In the genomic region with DNA sequence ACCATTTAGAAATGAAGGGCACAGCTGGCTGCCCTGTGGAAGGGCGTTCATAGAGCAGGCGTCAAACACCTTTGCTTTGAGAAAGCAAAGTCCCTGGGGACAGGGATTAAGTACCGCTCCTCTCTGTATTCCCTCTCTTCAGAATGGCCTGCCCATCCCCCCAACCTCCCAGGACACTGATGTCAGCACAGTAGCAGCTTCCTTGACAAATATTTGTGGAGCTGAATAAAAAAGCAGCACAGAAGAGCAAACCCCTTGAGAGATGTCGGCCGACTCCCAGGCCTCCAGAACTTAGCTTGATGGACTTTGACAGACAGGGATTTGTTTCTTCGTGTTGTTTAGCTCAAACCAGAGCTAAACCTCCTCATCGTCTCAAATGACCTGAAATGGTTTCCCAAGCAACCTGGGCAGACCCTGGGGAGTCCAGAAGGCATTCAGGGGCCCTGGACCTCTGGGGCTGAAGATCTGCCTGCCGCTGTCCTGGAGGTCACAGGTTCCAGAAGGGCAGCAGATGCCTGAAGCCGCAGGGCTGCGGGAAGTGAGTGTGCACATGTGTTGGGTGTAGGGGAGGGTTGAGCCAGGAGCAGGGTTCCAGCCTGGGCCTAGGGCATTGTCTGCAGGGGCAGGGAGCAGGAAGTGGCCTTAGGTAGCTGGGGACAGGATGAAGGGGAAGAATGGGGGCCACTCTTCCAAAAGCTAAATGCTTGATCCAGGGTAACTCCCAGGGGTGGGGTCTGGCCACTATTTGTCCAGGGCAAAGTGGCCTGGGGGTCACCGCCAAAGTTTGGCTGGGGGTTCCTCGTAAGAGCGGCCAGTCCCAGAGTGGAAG, we compare ENCODE assay signal across 21 cellular contexts. TPM values are rescaled to one million over a fixed set of nuclear protein-coding genes. Genes with fewer than 3 reads are reported as not detected.
DNase-seq lines count a peak whose midpoint lies in the region; ATAC-seq and TF ChIP-seq lines count a peak whose summit lies in the region.
"Had no signal": no experiment of that assay in that cellular context is flagged by ENCODE, and none has a peak within 500 bp of the region (broad histone marks: within the 10 kb centered on the region; RNA-seq: fewer than 3 reads in every experiment).

No MANE protein-coding gene starts in this region.

- whole genome bisulfite sequencing in H9 (ENCODE audit: extremely low coverage, insufficient read length, low lambda C conversion rate) = no CpG with 5 or more reads among the region's 13 CpGs
- no CpG with 5 or more reads among the region's 13 CpGs for WGBS in mesendoderm (ENCODE audit: extremely low coverage, insufficient coverage, low lambda C conversion rate)

- no peak overlapping the region for H3K56ac ChIP-seq in H9 (ENCODE audit: insufficient read length, low read depth, low read length)
- no peak overlapping the region for H3K56ac ChIP-seq in mesendoderm (ENCODE audit: low read length)

- peaks cover 0 to 4% (median 0%) of the 10 kb centered on the region in 3 experiments; a peak in 1 of 7 replicates for H3K36me3 Mint-ChIP-seq in H9 (ENCODE audit: insufficient read depth in 1 of 3, low read depth in 3 of 3)

- H3K36me3 ChIP-seq in mesendoderm (ENCODE audit: control insufficient read depth, insufficient read depth, low read length) = no peaks in the 10 kb centered on the region
- H3K36me3 ChIP-seq: heart right ventricle, thyroid gland had no signal

- no peak overlapping the region for H3K27ac ChIP-seq in H9 (ENCODE audit: insufficient read length, low read depth, low read length)
- H3K27ac ChIP-seq in mesendoderm (ENCODE audit: low read depth, low read length) = no peak overlapping the region
- H3K27ac ChIP-seq: heart right ventricle, HL-60, skin epidermis, thyroid gland had no signal

- no peak overlapping the region for H2BK5ac ChIP-seq in H9 (ENCODE audit: insufficient read length, low read length)
- H2BK5ac ChIP-seq in mesendoderm (ENCODE audit: low read length) = no peak overlapping the region

- H3K27me3 ChIP-seq in H9 (ENCODE audit: insufficient read depth, low read length) (no peaks in the 10 kb centered on the region), mesendoderm (ENCODE audit: insufficient read depth, low read length, poor library complexity) (no peaks in the 10 kb centered on the region)
- H3K27me3 ChIP-seq: thyroid gland had no signal

- H4K91ac ChIP-seq in H9 (ENCODE audit: insufficient read length, low read depth, low read length) = no peak overlapping the region

- no peaks in the 10 kb centered on the region for H3K23me2 ChIP-seq in H9 (ENCODE audit: insufficient read length, low read depth, low read length, poor library complexity, severe bottlenecking)

- TF ChIP-seq CTCF in H9 (conservative IDR thresholded peaks at IDR 0.05) = no peak

- no peak overlapping the region for H3K4me2 ChIP-seq in H9 (ENCODE audit: insufficient read depth, insufficient read length, low read length)
- H3K4me2 ChIP-seq in mesendoderm (ENCODE audit: low read length) = no peak overlapping the region

- peak; percentile 26 for DNase-seq in DMS153 treated with DMSO at 0.1 percent for 48 hours (lab: John Stamatoyannopoulos, UW; ENCODE audit: unreplicated experiment)
- peak; percentile 38 for DNase-seq in H9
- peak; percentile 88 for DNase-seq in NCI-H69 (lab: John Stamatoyannopoulos, UW)
- DNase-seq in mesendoderm = peak; percentile 87
- DNase-seq: activated CD4-positive, alpha-beta T cell treated with anti-CD3 and anti-CD28 coated beads for 4 hours; activated naive CD4-positive, alpha-beta T cell treated with anti-CD3 and anti-CD28 coated beads, Interleukin-2, amount 50 U/mL, for 16 hours; activated T-cell treated with anti-CD3 and anti-CD28 coated beads, Interleukin-2, amount 50 U/mL, for 1 hour; C1 segment of cervical spinal cord; cortex of kidney; Kasumi-1; kidney glomerular epithelial cell; NCI-H1694 treated with DMSO at 0.1 percent for 48 hours; T1000; thyroid gland had no signal

- no peak overlapping the region for H3K4me3 Mint-ChIP-seq in H9

- H4K8ac ChIP-seq in H9 (replicated peaks; ENCODE audit: insufficient read length, low read depth, low read length) (no peak overlapping the region), mesendoderm (ENCODE audit: low read depth, low read length) (no peak overlapping the region)

- H3K27ac Mint-ChIP-seq in H9 = peak overlapping the region in 1 of 3 experiments; percentile 47; a peak in 1 of 7 replicates

- no peak overlapping the region for H2BK15ac ChIP-seq in H9 (ENCODE audit: low read depth, low read length)
- H2BK15ac ChIP-seq in mesendoderm (replicated peaks; ENCODE audit: low read depth) = no peak overlapping the region

- peaks cover 18 to 24% of the 10 kb centered on the region in 2 experiments for H3K4me1 Mint-ChIP-seq in H9

- no peak overlapping the region; the same call in 1 of the 2 replicates for H3K14ac ChIP-seq in H9 (ENCODE audit: insufficient read depth, low read length)

- H3K4me1 ChIP-seq in H9 (ENCODE audit: insufficient read depth, low read length) = no peaks in the 10 kb centered on the region; the same call in 1 of the 2 replicates
- H3K4me1 ChIP-seq in mesendoderm (ENCODE audit: control insufficient read depth, low read depth, low read length) = no peaks in the 10 kb centered on the region
- H3K4me1 ChIP-seq: heart right ventricle, thyroid gland had no signal

- no peaks in the 10 kb centered on the region for H4K20me1 ChIP-seq in H9 (ENCODE audit: control insufficient read depth, insufficient read depth, insufficient read length)

- H4K5ac ChIP-seq in H9 (ENCODE audit: insufficient read length, low read depth, low read length) (no peak overlapping the region), mesendoderm (ENCODE audit: low read length) (no peak overlapping the region)

- H3K23ac ChIP-seq in H9 (ENCODE audit: insufficient read length, low read depth, low read length) = no peak overlapping the region
- H3K23ac ChIP-seq in mesendoderm (ENCODE audit: low read length) = no peak overlapping the region

- H3K4ac ChIP-seq in H9 (ENCODE audit: low read depth, low read length) = no peak overlapping the region
- H3K4ac ChIP-seq in mesendoderm (ENCODE audit: low read depth, low read length) = peak overlapping the region; percentile 19

- H2BK12ac ChIP-seq in H9 (ENCODE audit: insufficient read length, low read depth, low read length) = no peak overlapping the region

- H3K27me3 Mint-ChIP-seq in H9 (ENCODE audit: low read depth) = peaks cover 3% of the 10 kb centered on the region

- no peak overlapping the region for H3K18ac ChIP-seq in H9 (ENCODE audit: insufficient read length, low read depth, low read length)
- H3K18ac ChIP-seq in mesendoderm (ENCODE audit: low read length) = peak overlapping the region; percentile 0

- no peak overlapping the region for H3K4me3 ChIP-seq in mesendoderm (ENCODE audit: low read length)
- H3K4me3 ChIP-seq: heart right ventricle, skin epidermis, thyroid gland had no signal

- H2AK5ac ChIP-seq in H9 (ENCODE audit: insufficient read length, low read length) = no peak overlapping the region
- H2AK5ac ChIP-seq in mesendoderm (ENCODE audit: low read length) = no peak overlapping the region

- H3K79me1 ChIP-seq in H9 (ENCODE audit: insufficient read depth, low read depth, low read length, poor library complexity, severe bottlenecking) = no peaks in the 10 kb centered on the region
- no peaks in the 10 kb centered on the region for H3K79me1 ChIP-seq in mesendoderm (ENCODE audit: low read length)

- ATAC-seq in GM18502 (IDR thresholded peaks at IDR 0.05; ENCODE audit: poor library complexity, unreplicated experiment) (no peak), GM18861 (IDR thresholded peaks at IDR 0.05; ENCODE audit: unreplicated experiment) (no peak), HG02678 (IDR thresholded peaks at IDR 0.05; ENCODE audit: unreplicated experiment) (no peak)
- ATAC-seq: esophagus mucosa, heart right ventricle had no signal

- H3K9me3 ChIP-seq in H9 (ENCODE audit: control insufficient read depth, low read depth, low read length) = no peaks in the 10 kb centered on the region
- H3K9me3 ChIP-seq: thyroid gland had no signal

- H3K79me2 ChIP-seq in H9 (ENCODE audit: insufficient read depth, low read length) = no peaks in the 10 kb centered on the region
- H3K79me2 ChIP-seq in mesendoderm (ENCODE audit: control insufficient read depth, insufficient read depth, low read length) = no peaks in the 10 kb centered on the region

- H2BK20ac ChIP-seq in H9 (ENCODE audit: low read depth, low read length, poor library complexity, severe bottlenecking) = no peak overlapping the region

- H3K9ac ChIP-seq in H9 (ENCODE audit: extremely low read depth, insufficient read length, low read length) (no peak overlapping the region), mesendoderm (ENCODE audit: low read length) (no peak overlapping the region)

- peaks cover 0 to 2% of the 10 kb centered on the region in 2 experiments; a peak in 3 of 5 replicates for H3K9me3 Mint-ChIP-seq in H9

- H2AFZ ChIP-seq in H9 (ENCODE audit: low read length) = no peak overlapping the region

- H2BK120ac ChIP-seq in H9 (ENCODE audit: low read depth, low read length, poor library complexity, severe bottlenecking) (no peak overlapping the region), mesendoderm (ENCODE audit: low read depth, low read length) (no peak overlapping the region)

- no peak overlapping the region for H3T11ph ChIP-seq in H9 (ENCODE audit: low read length)

RNA-seq across cellular contexts. Expression of gene NKD1, which starts 42.3 kb away (rescaled TPM):
- 1.9 and 3.7 TPM in 2 replicates for total RNA-seq in H9 (2021)
- polyA plus RNA-seq in mesendoderm (2013, experiment 1 of 2) = 8.8 TPM
- polyA plus RNA-seq in mesendoderm (2013, experiment 2 of 2) = 7.9 TPM

Comparison
In these comparisons a context has a peak if more than half of its experiments do, and no peak if none do; other contexts are left out.
1. DNase-seq: peak in every context shown above with its lines; median percentile 88 in NCI-H69; 87 in mesendoderm; 38 in H9; 26 in DMS153 treated with DMSO at 0.1 percent for 48 hours.